8 cellular contexts compared by ENCODE assay signal in the genomic region with DNA sequence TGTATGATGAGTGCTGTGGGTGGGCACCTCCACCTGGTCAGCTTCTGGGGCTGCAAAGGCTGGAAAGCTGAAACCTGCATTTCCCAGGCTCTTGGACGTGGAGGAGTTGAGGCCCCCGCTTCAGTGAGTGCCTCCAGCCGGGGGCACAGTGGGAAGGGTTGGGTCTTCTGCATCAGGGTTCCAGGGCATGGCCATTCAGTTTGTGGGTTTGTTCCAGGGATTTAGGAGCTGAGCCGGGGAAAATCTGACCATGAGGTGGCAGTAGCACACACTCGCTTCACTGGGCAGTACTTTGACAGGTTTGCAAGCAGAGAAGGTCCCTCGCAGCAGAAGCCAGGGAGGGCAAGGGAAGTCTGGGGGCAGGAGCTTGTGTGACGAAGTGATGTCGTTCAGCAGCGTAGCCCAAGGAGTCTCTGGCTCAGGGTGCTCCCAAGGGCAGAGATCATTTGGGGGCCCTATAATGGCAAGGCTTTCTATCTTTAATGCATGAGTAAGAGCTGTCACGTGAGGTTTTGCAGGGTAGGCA.
DNase-seq lines count a peak whose midpoint lies in the region; ATAC-seq and TF ChIP-seq lines count a peak whose summit lies in the region.

No MANE protein-coding gene starts in this region.

- DNase-seq in HuH-7 (ENCODE audit: low spot score) (peak; percentile 49), kidney tubule cell (ENCODE audit: low spot score) (peak; percentile 63), midbrain (lab: John Stamatoyannopoulos, UW) (no peak)
- DNase-seq in stimulated activated naive CD4-positive, alpha-beta T cell treated with Interleukin-2 at 50 U/mL for 16 hours (lab: John Stamatoyannopoulos, UW) = no peak
- no peak for DNase-seq in stimulated activated CD4-positive, alpha-beta T cell treated with anti-CD3 and anti-CD28 coated beads, Interleukin-4, amount 100 ng/mL, for 24 hours

- H3K4me2 ChIP-seq in DOHH2 (ENCODE audit: low read length) = no peak overlapping the region
- H3K4me2 ChIP-seq in SU-DHL-6 (ENCODE audit: low read depth, low read length, poor library complexity, severe bottlenecking) = no peak overlapping the region

- no peaks in the 10 kb centered on the region for H3K79me2 ChIP-seq in DOHH2 (ENCODE audit: control insufficient read depth, low read length)
- no peaks in the 10 kb centered on the region for H3K79me2 ChIP-seq in SU-DHL-6 (ENCODE audit: insufficient read depth, low read length)

- H3K4me1 ChIP-seq in DOHH2 (ENCODE audit: control insufficient read depth, low read length) = no peaks in the 10 kb centered on the region

- no peak overlapping the region for H3K27ac ChIP-seq in DOHH2 (ENCODE audit: low read depth, low read length)
- H3K27ac ChIP-seq in SU-DHL-6 (ENCODE audit: low read depth, low read length) = no peak overlapping the region

- TF ChIP-seq CTCF in DOHH2 (IDR thresholded peaks at IDR 0.05; ENCODE audit: low read depth, low read length, poor library complexity, severe bottlenecking) (peak; percentile 58), SU-DHL-6 (IDR thresholded peaks at IDR 0.05; ENCODE audit: insufficient read depth, low read length, poor library complexity, severe bottlenecking) (peak; percentile 46)

- no peak overlapping the region for H3K4me3 ChIP-seq in DOHH2 (ENCODE audit: low read length)
- H3K4me3 ChIP-seq in SU-DHL-6 (ENCODE audit: insufficient read depth, low read length, poor library complexity, severe bottlenecking) = no peak overlapping the region

- ATAC-seq in GM18867 (IDR thresholded peaks at IDR 0.05; ENCODE audit: unreplicated experiment) = no peak

- H3K9ac ChIP-seq in SU-DHL-6 (ENCODE audit: low read length) = no peak overlapping the region

- H3K9me3 ChIP-seq in DOHH2 (ENCODE audit: control insufficient read depth, insufficient read depth, low read length) (no peaks in the 10 kb centered on the region), SU-DHL-6 (ENCODE audit: insufficient read depth, low read length) (no peaks in the 10 kb centered on the region)

- H3K27me3 ChIP-seq in DOHH2 (ENCODE audit: control insufficient read depth, low read length) (0 out of 2 replicates have a peak, but pooled peaks cover 3% of the 10 kb centered on the region), SU-DHL-6 (ENCODE audit: low read length) (no peaks in the 10 kb centered on the region)

- H3K9me2 ChIP-seq in DOHH2 (replicated peaks; ENCODE audit: control insufficient read depth, low read length) (no peaks in the 10 kb centered on the region), SU-DHL-6 (replicated peaks; ENCODE audit: insufficient read depth, low read length) (no peaks in the 10 kb centered on the region)

- H4K20me1 ChIP-seq in DOHH2 (ENCODE audit: control insufficient read depth, insufficient read depth, low read depth, low read length) = no peaks in the 10 kb centered on the region
- H4K20me1 ChIP-seq in SU-DHL-6 (ENCODE audit: low read depth, low read length) = no peaks in the 10 kb centered on the region

- no peaks in the 10 kb centered on the region for H3F3A ChIP-seq in DOHH2 (ENCODE audit: control insufficient read depth, insufficient read depth)
- no peaks in the 10 kb centered on the region for H3F3A ChIP-seq in SU-DHL-6 (ENCODE audit: insufficient read depth)

- H2AFZ ChIP-seq in SU-DHL-6 (ENCODE audit: low read depth, low read length, severe bottlenecking) = no peak overlapping the region

- H3K36me3 ChIP-seq in DOHH2 (ENCODE audit: control insufficient read depth, low read length) = no peaks in the 10 kb centered on the region
- no peaks in the 10 kb centered on the region for H3K36me3 ChIP-seq in SU-DHL-6 (ENCODE audit: low read length)

Comparison
In these comparisons a context has a peak if more than half of its experiments do, and no peak if none do; other contexts are left out.
1. DNase-seq: peak in HuH-7 (single experiment) and kidney tubule cell (single experiment); none in midbrain (single experiment), stimulated activated naive CD4-positive, alpha-beta T cell treated with Interleukin-2 at 50 U/mL for 16 hours (single experiment) and stimulated activated CD4-positive, alpha-beta T cell treated with anti-CD3 and anti-CD28 coated beads, Interleukin-4, amount 100 ng/mL, for 24 hours (single experiment).